ENCODE assay signal across 8 cellular contexts in genomic region chr4:120071192-120071795, GRCh38. TPM values are rescaled to one million over a fixed set of nuclear protein-coding genes. Genes with fewer than 3 reads are reported as not detected.
DNase-seq lines count a peak whose midpoint lies in the region; TF ChIP-seq lines count a peak whose summit lies in the region.

No MANE protein-coding gene starts in this region.

- WGBS in tibial nerve, 2 donors, result 50 to 55% methylated on average over 11 of the region's 11 CpGs

- H3K4me3 ChIP-seq in Jurkat, Clone E6-1 (ENCODE audit: low read length), result no peak overlapping the region
- no peak overlapping the region for H3K4me3 ChIP-seq in tibial nerve

- peak; percentile 41 to 76 (median 53) for TF ChIP-seq CTCF in tibial nerve (IDR thresholded peaks at IDR 0.05)

- H3K27me3 ChIP-seq in tibial nerve, result no peaks in the 10 kb centered on the region

- H3K36me3 ChIP-seq in tibial nerve, result no peaks in the 10 kb centered on the region

- no peak overlapping the region for H3K27ac ChIP-seq in tibial nerve

- no peak for TF ChIP-seq POLR2A in tibial nerve (IDR thresholded peaks at IDR 0.05)

- no peaks in the 10 kb centered on the region for H3K9me3 ChIP-seq in tibial nerve

- no peak for TF ChIP-seq EP300 in tibial nerve (IDR thresholded peaks at IDR 0.05)

- H3K4me1 ChIP-seq in tibial nerve, result peaks cover 6 to 26% (median 6%) of the 10 kb centered on the region in 4 donors

- DNase-seq in activated T-cell treated with anti-CD3 and anti-CD28 coated beads for 1 hour (ENCODE audit: low read depth), result peak; percentile 33
- no peak for DNase-seq in activated T-cell treated with anti-CD3 and anti-CD28 coated beads, Interleukin-2, amount 50 U/mL, for 1 hour
- peak; percentile 56 for DNase-seq in Jurkat, Clone E6-1 (ENCODE audit: low read depth, low spot score)
- peak; percentile 22 for DNase-seq in SHP77 treated with DMSO at 0.1 percent for 48 hours (lab: John Stamatoyannopoulos, UW)
- peak; percentile 43 for DNase-seq in cerebellum (ENCODE audit: low spot score)
- DNase-seq in medulla oblongata (ENCODE audit: extremely low spot score), result peak; percentile 84
- no peak for DNase-seq in tibial nerve (ENCODE audit: low spot score in 2 of 2)
- DNase-seq in COLO829 (ENCODE audit: low spot score), result no peak

RNA-seq across cellular contexts. Expression of gene MAD2L1, which starts 4.6 kb away (rescaled TPM):
- polyA plus RNA-seq in Jurkat, Clone E6-1 (2012; ENCODE audit: insufficient read depth, insufficient read length), result 136 TPM
- total RNA-seq in cerebellum, result 12.0 TPM
- total RNA-seq in tibial nerve, result 1 to 10 TPM in 2 of 4 donors, under 1 TPM in 2; 0.21 to 3.3 (median 1.4) TPM

Comparison
In these comparisons a context has a peak if more than half of its experiments do, and no peak if none do; other contexts are left out.
1. DNase-seq: peak in activated T-cell treated with anti-CD3 and anti-CD28 coated beads for 1 hour (single experiment), Jurkat, Clone E6-1 (single experiment), SHP77 treated with DMSO at 0.1 percent for 48 hours (single experiment), cerebellum (single experiment) and medulla oblongata (single experiment); none in activated T-cell treated with anti-CD3 and anti-CD28 coated beads, Interleukin-2, amount 50 U/mL, for 1 hour (single experiment), tibial nerve (0 of 2) and COLO829 (single experiment).